Comparison of ENCODE assay signal across 8 cellular contexts in genomic region chr16:89687092-89687940, GRCh38. TPM values are rescaled to one million over a fixed set of nuclear protein-coding genes. Genes with fewer than 3 reads are reported as not detected.
DNase-seq lines count a peak whose midpoint lies in the region; ATAC-seq and TF ChIP-seq lines count a peak whose summit lies in the region.

No MANE protein-coding gene starts in this region.

- peaks cover 54% of the 10 kb centered on the region for H3K36me3 ChIP-seq in NT2/D1 (ENCODE audit: insufficient read depth, insufficient read length, low read length)
- peaks cover 5 to 23% (median 19%) of the 10 kb centered on the region in 4 donors for H3K36me3 ChIP-seq in upper lobe of left lung

- H3K4me1 ChIP-seq in NT2/D1 (ENCODE audit: insufficient read depth, insufficient read length) = peaks cover 17% of the 10 kb centered on the region
- peaks cover 10 to 20% (median 12%) of the 10 kb centered on the region in 4 donors for H3K4me1 ChIP-seq in upper lobe of left lung

- in situ Hi-C loops in GM13977 (cut with MboI; ENCODE audit: low pct_unique_long_range_greater_than_20kb, low sequenced_read_pairs, unreplicated experiment) = no loop called here

- H3K4me3 ChIP-seq in NT2/D1 (ENCODE audit: insufficient read length, low read depth) (peak overlapping the region; percentile 97), upper lobe of left lung (peak overlapping the region; percentile 71 to 95 (median 84))

- DNase-seq in AG08395 (ENCODE audit: low spot score) (peak; percentile 47), GM13977 (ENCODE audit: low spot score) (peak; percentile 70), NT2/D1 (ENCODE audit: low read depth, low spot score) (no peak), memory B cell (ENCODE audit: low spot score in 2 of 2) (no peak), upper lobe of left lung (peak in 1 of 2 donors; percentile 43)
- no peak for DNase-seq in stimulated activated CD4-positive, alpha-beta T cell treated with anti-CD3 and anti-CD28 coated beads, Interleukin-15, amount 100 ng/mL, for 24 hours

- TF ChIP-seq CTCF in GM13977 (IDR thresholded peaks at IDR 0.05; ENCODE audit: extremely low read depth, insufficient read depth, missing control alignments) = no peak
- no peak for TF ChIP-seq CTCF in upper lobe of left lung (IDR thresholded peaks at IDR 0.05)

- peak overlapping the region; percentile 86 for H3K27ac Mint-ChIP-seq in dendritic cell treated with granulocyte-macrophage colony-stimulating factor and Interleukin-4, amounts not matched to agents 40 ng/mL and 50 ng/mL, for 4 days
- peak overlapping the region; percentile 16 for H3K27ac Mint-ChIP-seq in memory B cell

- no peaks in the 10 kb centered on the region for H3K27me3 Mint-ChIP-seq in dendritic cell treated with granulocyte-macrophage colony-stimulating factor and Interleukin-4, amounts not matched to agents 40 ng/mL and 50 ng/mL, for 4 days
- no peaks in the 10 kb centered on the region for H3K27me3 Mint-ChIP-seq in memory B cell

- ATAC-seq in HG02840 (IDR thresholded peaks at IDR 0.05; ENCODE audit: low FRiP score, unreplicated experiment) (peak; percentile 33), memory B cell (ENCODE audit: low read depth) (peak; percentile 30), upper lobe of left lung (ENCODE audit: low FRiP score in 2 of 2) (peak; percentile 25 to 68)

- H3K4me1 Mint-ChIP-seq in dendritic cell treated with granulocyte-macrophage colony-stimulating factor and Interleukin-4, amounts not matched to agents 40 ng/mL and 50 ng/mL, for 4 days (ENCODE audit: low read depth) = peaks cover 19% of the 10 kb centered on the region
- peaks cover 8% of the 10 kb centered on the region for H3K4me1 Mint-ChIP-seq in memory B cell

- no peaks in the 10 kb centered on the region for H3K27me3 ChIP-seq in NT2/D1 (ENCODE audit: insufficient read depth, insufficient read length)
- no peaks in the 10 kb centered on the region for H3K27me3 ChIP-seq in upper lobe of left lung

- no peak for TF ChIP-seq EP300 in upper lobe of left lung (IDR thresholded peaks at IDR 0.05)

- peak overlapping the region; percentile 80 to 91 (median 86) for H3K27ac ChIP-seq in upper lobe of left lung

- H3K9ac ChIP-seq in NT2/D1 (ENCODE audit: insufficient read length, low read depth) = peak overlapping the region; percentile 96

- intact Hi-C loops in dendritic cell treated with granulocyte-macrophage colony-stimulating factor and Interleukin-4, amounts not matched to agents 40 ng/mL and 50 ng/mL, for 4 days (cut with micrococcal nuclease) = no loop called here

- H3K9me3 ChIP-seq in NT2/D1 (ENCODE audit: insufficient read depth, low read length) = peaks cover 28% of the 10 kb centered on the region; the same call in 1 of the 2 replicates
- no peaks in the 10 kb centered on the region for H3K9me3 ChIP-seq in upper lobe of left lung

- H3K4me3 Mint-ChIP-seq in dendritic cell treated with granulocyte-macrophage colony-stimulating factor and Interleukin-4, amounts not matched to agents 40 ng/mL and 50 ng/mL, for 4 days = peak overlapping the region; percentile 94
- H3K4me3 Mint-ChIP-seq in memory B cell = peak overlapping the region; percentile 96

- peaks cover 17% of the 10 kb centered on the region for H3K9me3 Mint-ChIP-seq in dendritic cell treated with granulocyte-macrophage colony-stimulating factor and Interleukin-4, amounts not matched to agents 40 ng/mL and 50 ng/mL, for 4 days
- no peaks in the 10 kb centered on the region for H3K9me3 Mint-ChIP-seq in memory B cell

- H3K36me3 Mint-ChIP-seq in dendritic cell treated with granulocyte-macrophage colony-stimulating factor and Interleukin-4, amounts not matched to agents 40 ng/mL and 50 ng/mL, for 4 days (ENCODE audit: low read depth) = peaks cover 42% of the 10 kb centered on the region
- H3K36me3 Mint-ChIP-seq in memory B cell = peaks cover 4% of the 10 kb centered on the region

- no peak for TF ChIP-seq POLR2A in upper lobe of left lung (IDR thresholded peaks at IDR 0.05)

- 13 to 30% methylated on average over 19 to 37 of the region's 42 CpGs for WGBS in upper lobe of left lung, 2 donors

RNA-seq across cellular contexts. Expression of gene CDK10, which starts 0.8 kb away (rescaled TPM):
- total RNA-seq in upper lobe of left lung = 100 to 1,000 TPM in 2 of 6 donors, 10 to 100 TPM in 4; 38.4 to 197 (median 85.3) TPM

RNA-seq across cellular contexts. Expression of gene SPATA2L, which starts 14.2 kb away (rescaled TPM):
- 10 to 100 TPM; 11.5 to 49.3 (median 26.5) TPM for total RNA-seq in upper lobe of left lung

RNA-seq across cellular contexts. Expression of gene SPATA33, which starts 29.7 kb away (rescaled TPM):
- 10 to 100 TPM in 3 of 6 donors, 1 to 10 TPM in 3; 5.8 to 22.0 (median 8.8) TPM for total RNA-seq in upper lobe of left lung

RNA-seq across cellular contexts. Expression of gene CHMP1A, which starts 29.8 kb away (rescaled TPM):
- total RNA-seq in upper lobe of left lung = 100 to 1,000 TPM in 1 of 6 donors, 10 to 100 TPM in 5; 51.4 to 117 (median 97.8) TPM

RNA-seq across cellular contexts. Expression of gene VPS9D1, which starts 33.4 kb away (rescaled TPM):
- 10 to 100 TPM in 5 of 6 donors, 1 to 10 TPM in 1; 7.4 to 45.1 (median 20.2) TPM for total RNA-seq in upper lobe of left lung

Comparison
In these comparisons a context has a peak if more than half of its experiments do, and no peak if none do; other contexts are left out.
1. DNase-seq: peak in AG08395 (single experiment) and GM13977 (single experiment); none in NT2/D1 (single experiment), memory B cell (0 of 2) and stimulated activated CD4-positive, alpha-beta T cell treated with anti-CD3 and anti-CD28 coated beads, Interleukin-15, amount 100 ng/mL, for 24 hours (single experiment).
2. Peak in every context shown above with its lines, with median percentiles within 50 percentile points of each other: ATAC-seq.